ENCODE assay signal across 1 cellular context in the genomic region with DNA sequence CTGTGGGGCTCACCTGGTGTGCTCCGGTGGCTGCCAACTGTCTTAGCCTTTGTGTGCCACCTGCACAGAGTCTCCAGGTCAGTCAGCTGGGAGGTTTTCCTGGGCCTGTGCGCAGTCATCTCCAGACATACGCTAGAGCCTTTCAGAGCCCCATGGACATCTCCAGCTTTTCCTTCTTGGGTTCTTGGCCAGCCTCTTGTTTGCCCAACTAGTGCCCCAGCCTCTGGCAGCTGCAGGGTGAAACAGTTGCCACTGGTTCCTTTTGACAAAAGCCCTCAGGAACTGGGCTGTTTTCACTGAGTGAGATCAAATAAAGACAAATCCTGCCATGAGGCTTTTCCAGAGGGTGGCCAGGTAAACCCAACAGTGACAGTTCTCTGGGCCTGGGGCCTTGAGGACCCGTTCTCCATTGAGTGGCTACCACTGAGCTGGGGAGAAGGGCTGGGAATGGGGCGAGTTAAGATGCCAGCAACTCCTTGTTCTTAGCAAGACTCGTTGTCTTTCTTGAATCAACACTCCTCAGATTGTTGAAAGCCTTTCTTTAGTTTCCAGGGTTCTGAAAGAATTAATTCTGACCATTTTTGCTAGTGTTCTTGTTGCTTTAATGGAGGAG.
TF ChIP-seq lines count a peak whose summit lies in the region.

No MANE protein-coding gene starts in this region.

TF ChIP-seq in HepG2, 621 proteins besides CTCF, POLR2A, EP300 and RAD21:
- no peak for TF ChIP-seq HMGA1 (CRISPR knock-in tag; conservative IDR thresholded peaks at IDR 0.05)
- TF ChIP-seq, protein P1, sequence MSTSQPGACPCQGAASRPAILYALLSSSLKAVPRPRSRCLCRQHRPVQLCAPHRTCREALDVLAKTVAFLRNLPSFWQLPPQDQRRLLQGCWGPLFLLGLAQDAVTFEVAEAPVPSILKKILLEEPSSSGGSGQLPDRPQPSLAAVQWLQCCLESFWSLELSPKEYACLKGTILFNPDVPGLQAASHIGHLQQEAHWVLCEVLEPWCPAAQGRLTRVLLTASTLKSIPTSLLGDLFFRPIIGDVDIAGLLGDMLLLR (CRISPR knock-in tag; IDR thresholded peaks at IDR 0.05), result no peak
- TF ChIP-seq MAFF (IDR thresholded peaks at IDR 0.05; ENCODE audit: low read depth, low read length), result no peak
- TF ChIP-seq, protein P2, sequence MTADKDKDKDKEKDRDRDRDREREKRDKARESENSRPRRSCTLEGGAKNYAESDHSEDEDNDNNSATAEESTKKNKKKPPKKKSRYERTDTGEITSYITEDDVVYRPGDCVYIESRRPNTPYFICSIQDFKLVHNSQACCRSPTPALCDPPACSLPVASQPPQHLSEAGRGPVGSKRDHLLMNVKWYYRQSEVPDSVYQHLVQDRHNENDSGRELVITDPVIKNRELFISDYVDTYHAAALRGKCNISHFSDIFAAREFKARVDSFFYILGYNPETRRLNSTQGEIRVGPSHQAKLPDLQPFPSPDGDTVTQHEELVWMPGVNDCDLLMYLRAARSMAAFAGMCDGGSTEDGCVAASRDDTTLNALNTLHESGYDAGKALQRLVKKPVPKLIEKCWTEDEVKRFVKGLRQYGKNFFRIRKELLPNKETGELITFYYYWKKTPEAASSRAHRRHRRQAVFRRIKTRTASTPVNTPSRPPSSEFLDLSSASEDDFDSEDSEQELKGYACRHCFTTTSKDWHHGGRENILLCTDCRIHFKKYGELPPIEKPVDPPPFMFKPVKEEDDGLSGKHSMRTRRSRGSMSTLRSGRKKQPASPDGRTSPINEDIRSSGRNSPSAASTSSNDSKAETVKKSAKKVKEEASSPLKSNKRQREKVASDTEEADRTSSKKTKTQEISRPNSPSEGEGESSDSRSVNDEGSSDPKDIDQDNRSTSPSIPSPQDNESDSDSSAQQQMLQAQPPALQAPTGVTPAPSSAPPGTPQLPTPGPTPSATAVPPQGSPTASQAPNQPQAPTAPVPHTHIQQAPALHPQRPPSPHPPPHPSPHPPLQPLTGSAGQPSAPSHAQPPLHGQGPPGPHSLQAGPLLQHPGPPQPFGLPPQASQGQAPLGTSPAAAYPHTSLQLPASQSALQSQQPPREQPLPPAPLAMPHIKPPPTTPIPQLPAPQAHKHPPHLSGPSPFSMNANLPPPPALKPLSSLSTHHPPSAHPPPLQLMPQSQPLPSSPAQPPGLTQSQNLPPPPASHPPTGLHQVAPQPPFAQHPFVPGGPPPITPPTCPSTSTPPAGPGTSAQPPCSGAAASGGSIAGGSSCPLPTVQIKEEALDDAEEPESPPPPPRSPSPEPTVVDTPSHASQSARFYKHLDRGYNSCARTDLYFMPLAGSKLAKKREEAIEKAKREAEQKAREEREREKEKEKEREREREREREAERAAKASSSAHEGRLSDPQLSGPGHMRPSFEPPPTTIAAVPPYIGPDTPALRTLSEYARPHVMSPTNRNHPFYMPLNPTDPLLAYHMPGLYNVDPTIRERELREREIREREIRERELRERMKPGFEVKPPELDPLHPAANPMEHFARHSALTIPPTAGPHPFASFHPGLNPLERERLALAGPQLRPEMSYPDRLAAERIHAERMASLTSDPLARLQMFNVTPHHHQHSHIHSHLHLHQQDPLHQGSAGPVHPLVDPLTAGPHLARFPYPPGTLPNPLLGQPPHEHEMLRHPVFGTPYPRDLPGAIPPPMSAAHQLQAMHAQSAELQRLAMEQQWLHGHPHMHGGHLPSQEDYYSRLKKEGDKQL (CRISPR knock-in tag; IDR thresholded peaks at IDR 0.05; ENCODE audit: low read depth), result no peak
- TF ChIP-seq GTF2F1 (IDR thresholded peaks at IDR 0.05; ENCODE audit: low read length), result no peak
- TF ChIP-seq HOXD1 (CRISPR knock-in tag; IDR thresholded peaks at IDR 0.05), result no peak
- TF ChIP-seq ZNF431 (CRISPR knock-in tag; IDR thresholded peaks at IDR 0.05; ENCODE audit: borderline replicate concordance, low read depth), result no peak
- TF ChIP-seq, protein P3, sequence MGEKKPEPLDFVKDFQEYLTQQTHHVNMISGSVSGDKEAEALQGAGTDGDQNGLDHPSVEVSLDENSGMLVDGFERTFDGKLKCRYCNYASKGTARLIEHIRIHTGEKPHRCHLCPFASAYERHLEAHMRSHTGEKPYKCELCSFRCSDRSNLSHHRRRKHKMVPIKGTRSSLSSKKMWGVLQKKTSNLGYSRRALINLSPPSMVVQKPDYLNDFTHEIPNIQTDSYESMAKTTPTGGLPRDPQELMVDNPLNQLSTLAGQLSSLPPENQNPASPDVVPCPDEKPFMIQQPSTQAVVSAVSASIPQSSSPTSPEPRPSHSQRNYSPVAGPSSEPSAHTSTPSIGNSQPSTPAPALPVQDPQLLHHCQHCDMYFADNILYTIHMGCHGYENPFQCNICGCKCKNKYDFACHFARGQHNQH (CRISPR knock-in tag; IDR thresholded peaks at IDR 0.05), result no peak
- TF ChIP-seq SIN3B (IDR thresholded peaks at IDR 0.05; ENCODE audit: low read length), result no peak
- TF ChIP-seq, protein P4, sequence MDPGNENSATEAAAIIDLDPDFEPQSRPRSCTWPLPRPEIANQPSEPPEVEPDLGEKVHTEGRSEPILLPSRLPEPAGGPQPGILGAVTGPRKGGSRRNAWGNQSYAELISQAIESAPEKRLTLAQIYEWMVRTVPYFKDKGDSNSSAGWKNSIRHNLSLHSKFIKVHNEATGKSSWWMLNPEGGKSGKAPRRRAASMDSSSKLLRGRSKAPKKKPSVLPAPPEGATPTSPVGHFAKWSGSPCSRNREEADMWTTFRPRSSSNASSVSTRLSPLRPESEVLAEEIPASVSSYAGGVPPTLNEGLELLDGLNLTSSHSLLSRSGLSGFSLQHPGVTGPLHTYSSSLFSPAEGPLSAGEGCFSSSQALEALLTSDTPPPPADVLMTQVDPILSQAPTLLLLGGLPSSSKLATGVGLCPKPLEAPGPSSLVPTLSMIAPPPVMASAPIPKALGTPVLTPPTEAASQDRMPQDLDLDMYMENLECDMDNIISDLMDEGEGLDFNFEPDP (CRISPR knock-in tag; conservative IDR thresholded peaks at IDR 0.05), result no peak
- no peak for TF ChIP-seq ZBTB1 (CRISPR knock-in tag; IDR thresholded peaks at IDR 0.05; ENCODE audit: borderline replicate concordance)
- no peak for TF ChIP-seq ZNF670 (CRISPR knock-in tag; IDR thresholded peaks at IDR 0.05; ENCODE audit: borderline replicate concordance)
- TF ChIP-seq, protein P5, sequence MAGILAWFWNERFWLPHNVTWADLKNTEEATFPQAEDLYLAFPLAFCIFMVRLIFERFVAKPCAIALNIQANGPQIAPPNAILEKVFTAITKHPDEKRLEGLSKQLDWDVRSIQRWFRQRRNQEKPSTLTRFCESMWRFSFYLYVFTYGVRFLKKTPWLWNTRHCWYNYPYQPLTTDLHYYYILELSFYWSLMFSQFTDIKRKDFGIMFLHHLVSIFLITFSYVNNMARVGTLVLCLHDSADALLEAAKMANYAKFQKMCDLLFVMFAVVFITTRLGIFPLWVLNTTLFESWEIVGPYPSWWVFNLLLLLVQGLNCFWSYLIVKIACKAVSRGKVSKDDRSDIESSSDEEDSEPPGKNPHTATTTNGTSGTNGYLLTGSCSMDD (CRISPR knock-in tag; IDR thresholded peaks at IDR 0.05), result no peak
